ENCODE assay signal across 8 cellular contexts in the genomic region with DNA sequence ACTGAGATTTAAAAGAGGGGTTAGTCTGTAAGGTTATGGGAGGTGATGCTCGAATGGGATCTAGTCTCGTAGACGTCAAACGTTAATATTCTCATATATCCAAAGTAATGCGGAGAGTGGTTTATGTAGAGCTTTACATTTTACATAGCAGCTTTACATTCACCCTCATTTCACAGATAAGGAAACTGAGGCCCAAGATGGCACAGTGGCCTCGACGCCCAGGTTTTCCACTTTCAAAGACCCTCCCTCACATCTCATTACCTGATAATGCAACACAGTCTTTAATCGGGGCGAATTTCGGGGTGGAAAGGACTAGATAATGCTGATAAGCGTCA. TPM values are rescaled to one million over a fixed set of nuclear protein-coding genes. Genes with fewer than 3 reads are reported as not detected.
A peak's percentile ranks its signal among the peaks of the same experiment; 100 is the strongest.
DNase-seq lines count a peak whose midpoint lies in the region; ATAC-seq and TF ChIP-seq lines count a peak whose summit lies in the region.

No MANE protein-coding gene starts in this region.

- H3K27ac ChIP-seq in BLaER1 = peak overlapping the region; percentile 97
- no peak overlapping the region for H3K27ac ChIP-seq in ectodermal cell (ENCODE audit: insufficient read depth, low read depth, low read length, poor library complexity, severe bottlenecking)

- no peaks in the 10 kb centered on the region for H3K9me3 Mint-ChIP-seq in nephron

- H3K4me3 ChIP-seq in BLaER1 = peak overlapping the region; percentile 79
- peak overlapping the region; percentile 82 for H3K4me3 ChIP-seq in MG63
- H3K4me3 ChIP-seq in ectodermal cell (ENCODE audit: insufficient read depth, low read depth, low read length) = peak overlapping the region; percentile 77

- H3K9me3 ChIP-seq in BLaER1 (no peaks in the 10 kb centered on the region), MG63 (no peaks in the 10 kb centered on the region), ectodermal cell (ENCODE audit: control insufficient read depth, low read length) (no peaks in the 10 kb centered on the region)

- TF ChIP-seq CTCF in nephron (IDR thresholded peaks at IDR 0.05; ENCODE audit: unreplicated experiment in 3 of 3) = no peak

- DNase-seq in MG63 (no peak), iPS-NIHi7 (ENCODE audit: extremely low spot score) (no peak)
- DNase-seq in activated CD4-positive, CD25-positive, alpha-beta regulatory T cell (lab: John Stamatoyannopoulos, UW) = no peak

- H3K4me3 Mint-ChIP-seq in nephron = peak overlapping the region; percentile 98 to 99 (median 98)

- H3K4me2 ChIP-seq in BLaER1 = peak overlapping the region; percentile 94

- ATAC-seq in GM21528 (IDR thresholded peaks at IDR 0.05; ENCODE audit: low FRiP score, unreplicated experiment) (no peak), GM19035 (IDR thresholded peaks at IDR 0.05; ENCODE audit: unreplicated experiment) (no peak)

- H3K9ac ChIP-seq in BLaER1 = peak overlapping the region; percentile 94

- H3K27me3 ChIP-seq in BLaER1 = no peaks in the 10 kb centered on the region
- H3K27me3 ChIP-seq in MG63 = no peaks in the 10 kb centered on the region
- H3K27me3 ChIP-seq in ectodermal cell (ENCODE audit: control insufficient read depth, insufficient read depth, low read length, poor library complexity, severe bottlenecking) = no peaks in the 10 kb centered on the region

- WGBS in ectodermal cell, 2 experiments = 1 to 11% methylated on average over 9 to 10 of the region's 11 CpGs

- H3K36me3 ChIP-seq in BLaER1 (peaks cover 28% of the 10 kb centered on the region), MG63 (peaks cover 17% of the 10 kb centered on the region; the same call in 1 of the 2 replicates), ectodermal cell (ENCODE audit: control insufficient read depth, insufficient read depth, low read length) (no peaks in the 10 kb centered on the region)

- H4K20me1 ChIP-seq in BLaER1 = peaks cover 31% of the 10 kb centered on the region

- H3K4me1 Mint-ChIP-seq in nephron = peaks cover 51% of the 10 kb centered on the region

- peak overlapping the region; percentile 97 to 99 (median 97) for H3K27ac Mint-ChIP-seq in nephron

- H3K4me1 ChIP-seq in BLaER1 (peaks cover 52% of the 10 kb centered on the region), ectodermal cell (ENCODE audit: control insufficient read depth, insufficient read depth, low read length) (peaks cover 10% of the 10 kb centered on the region)

- H3K27me3 Mint-ChIP-seq in nephron (ENCODE audit: low read depth) = no peaks in the 10 kb centered on the region

- peaks cover 15% of the 10 kb centered on the region for H3K36me3 Mint-ChIP-seq in nephron (ENCODE audit: low read depth)

RNA-seq across cellular contexts. Expression of a gene that starts 0.5 kb away (rescaled TPM):
- 24.6 and 42.0 TPM in 2 replicates for total RNA-seq in MG63 (2014; rRNA removed; shearing (Covaris generic); ENCODE audit: low replicate concordance)
- 58.0 TPM for polyA plus RNA-seq in ectodermal cell (2013, experiment 1 of 4)
- polyA plus RNA-seq in ectodermal cell (2013, experiment 2 of 4) = 66.9 TPM
- polyA plus RNA-seq in ectodermal cell (2013, experiment 3 of 4) = 47.4 TPM
- 52.2 TPM for polyA plus RNA-seq in ectodermal cell (2013, experiment 4 of 4)

RNA-seq across cellular contexts. Expression of a gene that starts 35.0 kb away (rescaled TPM):
- total RNA-seq in MG63 (2014; rRNA removed; shearing (Covaris generic); ENCODE audit: low replicate concordance) = 364 and 534 TPM in 2 replicates
- 489 TPM for polyA plus RNA-seq in ectodermal cell (2013, experiment 1 of 4)
- polyA plus RNA-seq in ectodermal cell (2013, experiment 2 of 4) = 438 TPM
- 471 TPM for polyA plus RNA-seq in ectodermal cell (2013, experiment 3 of 4)
- polyA plus RNA-seq in ectodermal cell (2013, experiment 4 of 4) = 470 TPM
